Comparison of ENCODE assay signal across 7 cellular contexts in the genomic region with DNA sequence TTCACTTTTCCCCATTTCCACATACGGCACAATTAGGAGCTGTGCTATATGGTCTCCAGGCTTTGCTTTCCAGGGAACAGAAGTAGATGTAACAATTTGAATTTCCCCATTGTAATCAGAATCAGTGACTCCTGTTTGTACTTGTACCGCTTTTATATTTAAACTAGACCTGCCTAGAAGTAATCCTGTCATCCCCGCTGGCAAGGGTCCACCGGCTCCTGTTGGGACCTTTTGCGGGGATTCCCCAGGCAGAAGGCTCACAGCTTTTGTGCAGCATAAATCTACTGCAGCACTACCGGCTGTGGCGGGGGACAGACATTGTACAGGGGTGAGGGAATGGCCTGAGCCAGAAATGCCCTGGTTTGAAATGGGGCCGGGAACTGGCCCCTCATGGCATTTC. TPM values are rescaled to one million over a fixed set of nuclear protein-coding genes. Genes with fewer than 3 reads are reported as not detected.
A peak's percentile ranks its signal among the peaks of the same experiment; 100 is the strongest.
DNase-seq lines count a peak whose midpoint lies in the region; ATAC-seq, FAIRE-seq and TF ChIP-seq lines count a peak whose summit lies in the region.
"Not testable (repeated sequence)": the region's sequence is repeated elsewhere in the genome, so short reads cannot be mapped to it uniquely, and the experiment has no call there.

No MANE protein-coding gene starts in this region.

- not testable (repeated sequence) for ATAC-seq in heart left ventricle, gastrocnemius medialis

- intact Hi-C loops in heart left ventricle (cut with DNase I); gastrocnemius medialis (cut with DNase I; ENCODE audit: low total_unique reads): not testable (repeated sequence)

- H3K79me1 ChIP-seq in mesenchymal stem cell (replicated peaks; ENCODE audit: low read length, poor library complexity, severe bottlenecking), result peaks cover 16% of the 10 kb centered on the region

- not testable (repeated sequence) for H3K4me3 ChIP-seq in astrocyte of the spinal cord (ENCODE audit: low read depth, low read length); heart left ventricle; keratinocyte (ENCODE audit: control insufficient read depth in 2 of 3, extremely low read depth in 1 of 3, insufficient read depth in 2 of 3, low read depth in 1 of 3, low read length in 3 of 3); mesenchymal stem cell (ENCODE audit: insufficient read depth in 1 of 2, low read depth in 1 of 2, low read length in 2 of 2); gastrocnemius medialis

- DNase-seq in A172 (ENCODE audit: low spot score) (peak; percentile 25), astrocyte of the spinal cord (ENCODE audit: low read depth, low spot score) (peak; percentile 5), dermis microvascular lymphatic vessel endothelial cell (ENCODE audit: low read depth in 2 of 2) (peak; percentile 15 to 39), heart left ventricle (peak in 4 of 5 donors; percentile 38 to 63 (median 48)), gastrocnemius medialis (peak; percentile 24 to 70)
- DNase-seq in keratinocyte (ENCODE audit: low read depth, low spot score); mesenchymal stem cell: not testable (repeated sequence)

- H3K4me1 ChIP-seq in heart left ventricle; keratinocyte (ENCODE audit: control insufficient read depth, extremely low read depth, insufficient read depth, low read length); mesenchymal stem cell (ENCODE audit: control insufficient read depth, insufficient read depth, low read depth, low read length): not testable (repeated sequence)
- H3K4me1 ChIP-seq in gastrocnemius medialis, result peaks cover 11 to 14% of the 10 kb centered on the region in 2 donors

- not testable (repeated sequence) for H3K36me3 ChIP-seq in heart left ventricle; keratinocyte (ENCODE audit: control insufficient read depth in 2 of 2, extremely low read depth in 1 of 2, insufficient read depth in 2 of 2, low read length in 2 of 2); mesenchymal stem cell (ENCODE audit: control insufficient read depth in 1 of 2, insufficient read depth in 2 of 2, low read depth in 1 of 2, low read length in 2 of 2); gastrocnemius medialis

- dilution Hi-C loops in keratinocyte (cut with MboI; ENCODE audit: extremely low pct_ligation_motif_present, low sequenced_read_pairs), result not testable (repeated sequence)

- not testable (repeated sequence) for TF ChIP-seq POLR2A in heart left ventricle (IDR thresholded peaks at IDR 0.05); gastrocnemius medialis (IDR thresholded peaks at IDR 0.05)

- H2BK12ac ChIP-seq in mesenchymal stem cell (ENCODE audit: low read length in 2 of 2), result not testable (repeated sequence)

- H3K9ac ChIP-seq in keratinocyte (ENCODE audit: control insufficient read depth, extremely low read depth, insufficient read depth, low read length); mesenchymal stem cell (ENCODE audit: low read length): not testable (repeated sequence)

- in situ Hi-C loops in astrocyte of the spinal cord (cut with HindIII; ENCODE audit: low sequenced_read_pairs); gastrocnemius medialis (cut with MboI; ENCODE audit: low sequenced_read_pairs in 4 of 4): not testable (repeated sequence)

- H3K27me3 ChIP-seq in heart left ventricle; keratinocyte (ENCODE audit: control insufficient read depth, extremely low read depth, insufficient read depth, low read length); mesenchymal stem cell (ENCODE audit: control insufficient read depth in 1 of 2, insufficient read depth in 1 of 2, low read length in 2 of 2); gastrocnemius medialis: not testable (repeated sequence)

- not testable (repeated sequence) for TF ChIP-seq CTCF in astrocyte of the spinal cord (IDR thresholded peaks at IDR 0.05; ENCODE audit: low read depth, low read length); heart left ventricle (IDR thresholded peaks at IDR 0.05); keratinocyte (optimal IDR thresholded peaks at IDR 0.05 in 1 of 3, IDR thresholded peaks at IDR 0.05 in 1 of 3, conservative IDR thresholded peaks at IDR 0.05 in 1 of 3; ENCODE audit: extremely low read depth in 1 of 3, insufficient read depth in 2 of 3, low read length in 3 of 3); gastrocnemius medialis (IDR thresholded peaks at IDR 0.05 in 4 of 5, conservative IDR thresholded peaks at IDR 0.05 in 1 of 5)

- not testable (repeated sequence) for H2BK5ac ChIP-seq in mesenchymal stem cell (ENCODE audit: low read depth, low read length, poor library complexity, severe bottlenecking)

- H3K79me2 ChIP-seq in keratinocyte (ENCODE audit: control insufficient read depth, insufficient read depth, low read length), result not testable (repeated sequence)

- not testable (repeated sequence) for H2AFZ ChIP-seq in keratinocyte (ENCODE audit: control insufficient read depth, low read length); mesenchymal stem cell (ENCODE audit: low read depth, low read length)

- not testable (repeated sequence) for H3K27ac ChIP-seq in heart left ventricle; mesenchymal stem cell (ENCODE audit: low read length, poor library complexity, severe bottlenecking)
- H3K27ac ChIP-seq in keratinocyte (ENCODE audit: control insufficient read depth, insufficient read depth, low read length), result peak overlapping the region; percentile 26
- peak overlapping the region; percentile 33 to 55 (median 42) for H3K27ac ChIP-seq in gastrocnemius medialis

- not testable (repeated sequence) for H4K20me1 ChIP-seq in keratinocyte (ENCODE audit: control insufficient read depth, extremely low read depth, insufficient read depth, low read length)

- not testable (repeated sequence) for H3K14ac ChIP-seq in mesenchymal stem cell (ENCODE audit: low read length in 2 of 2)

- 52 to 69% (median 55%) methylated on average over 8 of the region's 8 CpGs for WGBS in heart left ventricle, 4 donors
- WGBS in mesenchymal stem cell, result 96% methylated on average over 5 of the region's 8 CpGs

- not testable (repeated sequence) for H4K91ac ChIP-seq in mesenchymal stem cell (ENCODE audit: low read length)

- not testable (repeated sequence) for FAIRE-seq in keratinocyte (lab: Jason Lieb, UNC)

- H2AK5ac ChIP-seq in mesenchymal stem cell (ENCODE audit: low read length, severe bottlenecking), result not testable (repeated sequence)

- H2BK15ac ChIP-seq in mesenchymal stem cell (ENCODE audit: low read depth, poor library complexity, severe bottlenecking), result peak overlapping the region; percentile 28

- H3K9me1 ChIP-seq in keratinocyte (ENCODE audit: control insufficient read depth, extremely low read depth, insufficient read depth, low read length), result not testable (repeated sequence)

- not testable (repeated sequence) for H2BK120ac ChIP-seq in mesenchymal stem cell (ENCODE audit: low read depth, low read length)

- H3K4ac ChIP-seq in mesenchymal stem cell (ENCODE audit: low read depth in 1 of 2, low read length in 2 of 2), result not testable (repeated sequence)

- H3K18ac ChIP-seq in mesenchymal stem cell (ENCODE audit: low read depth in 1 of 2, low read length in 2 of 2), result not testable (repeated sequence)

- peak overlapping the region; percentile 54 for H3K4me2 ChIP-seq in keratinocyte (ENCODE audit: control insufficient read depth, extremely low read depth, insufficient read depth, low read depth, low read length)
- not testable (repeated sequence) for H3K4me2 ChIP-seq in mesenchymal stem cell (ENCODE audit: low read length, poor library complexity, severe bottlenecking)

- not testable (repeated sequence) for H4K8ac ChIP-seq in mesenchymal stem cell (ENCODE audit: low read length)

- H3K23ac ChIP-seq in mesenchymal stem cell (ENCODE audit: low read length in 2 of 2), result not testable (repeated sequence)

- peaks cover 0 to 68% (median 24%) of the 10 kb centered on the region in 12 donors for H3K9me3 ChIP-seq in heart left ventricle
- H3K9me3 ChIP-seq in keratinocyte (ENCODE audit: control insufficient read depth, low read depth, low read length); mesenchymal stem cell (ENCODE audit: control insufficient read depth, low read length); gastrocnemius medialis: not testable (repeated sequence)

RNA-seq across cellular contexts. Expression of a gene that starts 17.6 kb away (rescaled TPM):
- 57.6 and 73.5 TPM in 2 replicates for total RNA-seq in A172 (2014; rRNA removed; shearing (Covaris generic))
- total RNA-seq in dermis microvascular lymphatic vessel endothelial cell, result 28.1 and 41.8 TPM in 2 replicates
- total RNA-seq in heart left ventricle, result 10 to 100 TPM; 13.5 to 28.8 (median 23.9) TPM
- polyA plus RNA-seq in heart left ventricle, result 10 to 100 TPM; 10.6 to 20.3 TPM
- polyA plus RNA-seq in keratinocyte, result 35.1 to 42.3 TPM (median 37.3 TPM) in 3 replicates
- polyA plus RNA-seq in keratinocyte (2011; ENCODE audit: low read depth), result 17.0 TPM
- 28.5 and 50.5 TPM in 2 replicates for polyA plus RNA-seq in keratinocyte (2011; cell fraction: cytosol; rRNA removed)
- polyA plus RNA-seq in keratinocyte (2011; cell fraction: nucleus; rRNA removed), result 48.0 and 52.9 TPM in 2 replicates
- polyA plus RNA-seq in keratinocyte (2012; ENCODE audit: low replicate concordance), result 18.8 and 23.6 TPM in 2 replicates
- 8.5 to 28.1 TPM (median 21.5 TPM) in 3 replicates for polyA minus RNA-seq in keratinocyte
- 18.0 TPM for polyA minus RNA-seq in keratinocyte (2011; cell fraction: cytosol; rRNA and poly(A)+ RNA removed)
- 17.2 and 30.5 TPM in 2 replicates for polyA minus RNA-seq in keratinocyte (2011; cell fraction: nucleus; rRNA and poly(A)+ RNA removed)
- polyA plus RNA-seq in mesenchymal stem cell (2013, experiment 1 of 2), result 36.8 TPM
- 40.9 TPM for polyA plus RNA-seq in mesenchymal stem cell (2013, experiment 2 of 2)
- total RNA-seq in gastrocnemius medialis, result 10 to 100 TPM; 16.3 to 49.1 (median 20.1) TPM
